8 cellular contexts compared by ENCODE assay signal in genomic region chr4:105061136-105061696, GRCh38.
DNase-seq lines count a peak whose midpoint lies in the region; ATAC-seq lines count a peak whose summit lies in the region.

No MANE protein-coding gene starts in this region.

- peak; percentile 25 for ATAC-seq in HG03039 (IDR thresholded peaks at IDR 0.05; ENCODE audit: unreplicated experiment)
- ATAC-seq in activated naive CD8-positive, alpha-beta T cell treated with anti-CD3 and anti-CD28 coated beads, Interleukin-2, amount 10 ng/mL, durations not matched to agents 7 days and 5 days (ENCODE audit: low read depth) = peak; percentile 72
- peak; percentile 47 for ATAC-seq in memory B cell (ENCODE audit: low read depth)

- H3K9me3 Mint-ChIP-seq in activated naive CD8-positive, alpha-beta T cell treated with anti-CD3 and anti-CD28 coated beads, Interleukin-2, amount 10 ng/mL, durations not matched to agents 7 days and 5 days = no peaks in the 10 kb centered on the region
- no peaks in the 10 kb centered on the region for H3K9me3 Mint-ChIP-seq in memory B cell

- peaks cover under 1% of the 10 kb centered on the region for H3K36me3 Mint-ChIP-seq in activated naive CD8-positive, alpha-beta T cell treated with anti-CD3 and anti-CD28 coated beads, Interleukin-2, amount 10 ng/mL, durations not matched to agents 7 days and 5 days
- no peaks in the 10 kb centered on the region for H3K36me3 Mint-ChIP-seq in memory B cell

- peak overlapping the region; percentile 79 for H3K4me3 Mint-ChIP-seq in activated naive CD8-positive, alpha-beta T cell treated with anti-CD3 and anti-CD28 coated beads, Interleukin-2, amount 10 ng/mL, durations not matched to agents 7 days and 5 days
- peak overlapping the region; percentile 60 for H3K4me3 Mint-ChIP-seq in memory B cell

- H3K27me3 Mint-ChIP-seq in activated naive CD8-positive, alpha-beta T cell treated with anti-CD3 and anti-CD28 coated beads, Interleukin-2, amount 10 ng/mL, durations not matched to agents 7 days and 5 days = peaks cover 4% of the 10 kb centered on the region
- no peaks in the 10 kb centered on the region for H3K27me3 Mint-ChIP-seq in memory B cell

- H3K4me1 Mint-ChIP-seq in activated naive CD8-positive, alpha-beta T cell treated with anti-CD3 and anti-CD28 coated beads, Interleukin-2, amount 10 ng/mL, durations not matched to agents 7 days and 5 days = peaks cover 21% of the 10 kb centered on the region
- peaks cover 27% of the 10 kb centered on the region for H3K4me1 Mint-ChIP-seq in memory B cell

- H3K27ac Mint-ChIP-seq in activated naive CD8-positive, alpha-beta T cell treated with anti-CD3 and anti-CD28 coated beads, Interleukin-2, amount 10 ng/mL, durations not matched to agents 7 days and 5 days = peak overlapping the region; percentile 86
- H3K27ac Mint-ChIP-seq in memory B cell = peak overlapping the region; percentile 11

- peak; percentile 9 for DNase-seq in activated gamma-delta T cell treated with Interleukin-2 at 50 U/mL for 16 hours
- no peak for DNase-seq in activated gamma-delta T cell (lab: John Stamatoyannopoulos, UW)
- DNase-seq in OCI-M1 (lab: John Stamatoyannopoulos, UW) = peak; percentile 90
- DNase-seq in activated naive CD8-positive, alpha-beta T cell treated with anti-CD3 and anti-CD28 coated beads, Interleukin-2, amount 10 ng/mL, durations not matched to agents 7 days and 5 days = no peak
- DNase-seq in memory B cell (ENCODE audit: low spot score in 2 of 2) = peak in 1 of 2 donors; percentile 15
- no peak for DNase-seq in effector CD8-positive, alpha-beta T cell (lab: John Stamatoyannopoulos, UW)
- no peak for DNase-seq in NCI-H2081 treated with DMSO at 0.1 percent for 48 hours (lab: John Stamatoyannopoulos, UW)

- POLR2A ChIA-PET in activated naive CD8-positive, alpha-beta T cell treated with anti-CD3 and anti-CD28 coated beads, Interleukin-2, amount 10 ng/mL, durations not matched to agents 7 days and 5 days (lab: Charles Lee) = interaction anchor here (0.6 to 2.0 kb wide), 5 partner anchors 11 to 412 kb away, joined by 3 to 8 read pairs (median 3); no protein-coding TSS in a partner anchor

Comparison
In these comparisons a context has a peak if more than half of its experiments do, and no peak if none do; other contexts are left out.
1. DNase-seq: peak in activated gamma-delta T cell treated with Interleukin-2 at 50 U/mL for 16 hours (single experiment) and OCI-M1 (single experiment); none in activated gamma-delta T cell (single experiment), activated naive CD8-positive, alpha-beta T cell treated with anti-CD3 and anti-CD28 coated beads, Interleukin-2, amount 10 ng/mL, durations not matched to agents 7 days and 5 days (single experiment), effector CD8-positive, alpha-beta T cell (single experiment) and NCI-H2081 treated with DMSO at 0.1 percent for 48 hours (single experiment).
2. Peak in every context shown above with its lines, with median percentiles within 50 percentile points of each other: ATAC-seq.